ENCODE assay signal across 9 cellular contexts in the genomic region with DNA sequence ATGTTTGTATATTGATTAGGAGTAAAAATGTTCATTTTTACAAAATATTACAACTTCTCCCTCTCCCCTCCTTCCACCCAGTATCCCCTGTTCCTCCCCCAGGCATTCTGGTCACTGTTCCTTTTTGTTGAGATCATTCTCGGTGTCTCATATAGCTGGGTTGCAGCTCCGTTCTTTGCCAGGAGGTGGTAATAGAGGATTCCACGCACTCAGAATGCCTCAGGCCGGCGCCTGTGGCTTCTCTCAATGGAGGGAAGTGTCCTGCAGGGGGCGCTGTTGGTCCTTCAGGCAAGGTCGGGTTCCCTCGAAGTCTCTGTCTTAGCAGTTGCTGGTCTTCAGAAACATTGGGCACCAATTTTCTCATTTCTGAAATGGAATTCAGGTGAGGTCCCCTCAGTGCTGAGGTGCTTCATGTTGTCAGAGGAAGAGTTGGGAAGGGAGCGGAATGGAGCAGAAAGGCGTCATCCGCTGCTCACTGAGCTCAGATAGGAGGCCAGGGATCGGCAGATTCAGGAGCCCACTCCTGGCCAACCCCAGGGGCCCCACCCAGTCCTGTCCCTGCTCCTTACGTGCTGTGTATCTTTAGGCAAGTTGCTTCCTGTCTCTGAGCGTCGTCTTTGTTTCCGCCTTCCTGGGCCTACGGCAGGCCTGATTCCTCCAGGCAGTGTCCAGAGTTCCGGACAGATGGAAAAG. TPM values are rescaled to one million over a fixed set of nuclear protein-coding genes. Genes with fewer than 3 reads are reported as not detected.
DNase-seq lines count a peak whose midpoint lies in the region; ATAC-seq and TF ChIP-seq lines count a peak whose summit lies in the region.
"Had no signal": no experiment of that assay in that cellular context is flagged by ENCODE, and none has a peak within 500 bp of the region (broad histone marks: within the 10 kb centered on the region; RNA-seq: fewer than 3 reads in every experiment).

No MANE protein-coding gene starts in this region.

- H3K4me1 ChIP-seq in osteoblast (ENCODE audit: insufficient read depth, low read length) = no peaks in the 10 kb centered on the region

- DNase-seq in AG04449 (ENCODE audit: low read depth, low spot score) (no peak), H4 (ENCODE audit: low spot score) (peak; percentile 58), dorsolateral prefrontal cortex (peak in 1 of 10 donors; percentile 77), osteoblast (ENCODE audit: insufficient read length, low spot score, missing footprints) (no peak), DMS79 (lab: John Stamatoyannopoulos, UW) (no peak), HuH-7 (ENCODE audit: low spot score) (no peak)
- peak; percentile 37 for DNase-seq in T-helper 2 cell treated with Interferon-gamma antibody and Interleukin-4, amounts not matched to agents 5 μg/mL and 100 μg/mL, for 36 hours (ENCODE audit: low spot score)

- H3K27me3 ChIP-seq in dorsolateral prefrontal cortex (peaks cover 0 to 45% (median 5%) of the 10 kb centered on the region in 45 donors), osteoblast (ENCODE audit: insufficient read depth, low read length) (peaks cover 25% of the 10 kb centered on the region)

- H3K36me3 ChIP-seq in osteoblast (ENCODE audit: insufficient read depth, low read length) = no peaks in the 10 kb centered on the region

- H3K4me3 ChIP-seq in AG04449 (ENCODE audit: low read depth, low read length) (no peak overlapping the region), dorsolateral prefrontal cortex (no peak overlapping the region), osteoblast (ENCODE audit: insufficient read depth, low read length) (no peak overlapping the region)

- H3K27ac ChIP-seq in dorsolateral prefrontal cortex (peak overlapping the region in 20 of 59 donors; percentile 2 to 82 (median 28)), osteoblast (ENCODE audit: low read depth, low read length) (no peak overlapping the region)
- H3K27ac ChIP-seq: epithelial cell of prostate had no signal

- CTCF ChIA-PET in AG04449 (lab: Yijun Ruan, JAX) = interaction anchor here (1.3 kb wide), 1 partner anchor 24 kb away, joined by 3 read pairs; a partner anchor contains a TSS

- H3K4me1 Mint-ChIP-seq in T-helper 2 cell treated with Interferon-gamma antibody and Interleukin-4, amounts not matched to agents 5 μg/mL and 100 μg/mL, for 36 hours (ENCODE audit: low read depth) = peaks cover 7% of the 10 kb centered on the region

- peaks cover 26% of the 10 kb centered on the region for H3K36me3 Mint-ChIP-seq in T-helper 2 cell treated with Interferon-gamma antibody and Interleukin-4, amounts not matched to agents 5 μg/mL and 100 μg/mL, for 36 hours (ENCODE audit: low read depth)

- no peak overlapping the region for H3K4me2 ChIP-seq in osteoblast (ENCODE audit: insufficient read depth, low read length)

- no peaks in the 10 kb centered on the region for H3K9me3 ChIP-seq in osteoblast (ENCODE audit: low read depth, low read length)

- no peaks in the 10 kb centered on the region for H3K79me2 ChIP-seq in osteoblast (ENCODE audit: insufficient read depth, low read length)

- peaks cover 12% of the 10 kb centered on the region for H3K9me3 Mint-ChIP-seq in T-helper 2 cell treated with Interferon-gamma antibody and Interleukin-4, amounts not matched to agents 5 μg/mL and 100 μg/mL, for 36 hours

- no peak overlapping the region for H2AFZ ChIP-seq in osteoblast (ENCODE audit: low read length)

- no peak overlapping the region for H3K27ac Mint-ChIP-seq in T-helper 2 cell treated with Interferon-gamma antibody and Interleukin-4, amounts not matched to agents 5 μg/mL and 100 μg/mL, for 36 hours

- POLR2A ChIA-PET in AG04449 (lab: Yijun Ruan, JAX) = no interaction called here

- no peak overlapping the region for H3K4me3 Mint-ChIP-seq in T-helper 2 cell treated with Interferon-gamma antibody and Interleukin-4, amounts not matched to agents 5 μg/mL and 100 μg/mL, for 36 hours

- intact Hi-C loops in dorsolateral prefrontal cortex (cut with DNase I) = no loop called here

- no peak for ATAC-seq in GM21447 (IDR thresholded peaks at IDR 0.05; ENCODE audit: unreplicated experiment)

- peaks cover 7% of the 10 kb centered on the region for H3K27me3 Mint-ChIP-seq in T-helper 2 cell treated with Interferon-gamma antibody and Interleukin-4, amounts not matched to agents 5 μg/mL and 100 μg/mL, for 36 hours (ENCODE audit: low read depth)

- H4K20me1 ChIP-seq in osteoblast (ENCODE audit: insufficient read depth, low read length) = peaks cover 9% of the 10 kb centered on the region

- TF ChIP-seq CTCF in AG04449 (IDR thresholded peaks at IDR 0.05; ENCODE audit: insufficient read depth, low read length, missing control alignments) = peak; percentile 37
- TF ChIP-seq CTCF in dorsolateral prefrontal cortex (IDR thresholded peaks at IDR 0.05 in 54 of 56, conservative IDR thresholded peaks at IDR 0.05 in 2 of 56; ENCODE audit: low read depth in 1 of 56, partially characterized antibody in 56 of 56) = peak in 49 of 56 donors; percentile 15 to 73 (median 41)
- TF ChIP-seq CTCF in osteoblast (IDR thresholded peaks at IDR 0.05; ENCODE audit: extremely low read depth, low read depth, low read length) = peak; percentile 50

RNA-seq across cellular contexts. Expression of a gene that starts 10.3 kb away (rescaled TPM):
- total RNA-seq in H4 (2014; rRNA removed; shearing (Covaris generic)) = 2.9 and 8.6 TPM in 2 replicates
- total RNA-seq in dorsolateral prefrontal cortex (10 to 100 TPM in 28 of 120 experiments, 1 to 10 TPM in 92; 3.2 to 14.9 (median 8.0) TPM), osteoblast (0.29 and 0.36 TPM in 2 replicates)

RNA-seq across cellular contexts. Expression of a gene that starts 10.7 kb away (rescaled TPM):
- 94.2 and 144 TPM in 2 replicates for total RNA-seq in H4 (2014; rRNA removed; shearing (Covaris generic))
- 100 to 1,000 TPM in 14 of 120 experiments, 10 to 100 TPM in 106; 54.6 to 147 (median 79.1) TPM for total RNA-seq in dorsolateral prefrontal cortex
- total RNA-seq in osteoblast = 47.1 and 56.5 TPM in 2 replicates

RNA-seq across cellular contexts. Expression of a gene that starts 24.0 kb away (rescaled TPM):
- total RNA-seq in H4 (2014; rRNA removed; shearing (Covaris generic)) = 28.7 and 60.6 TPM in 2 replicates
- total RNA-seq in dorsolateral prefrontal cortex = 10 to 100 TPM; 24.9 to 75.5 (median 41.2) TPM
- total RNA-seq in osteoblast = 19.4 and 22.8 TPM in 2 replicates

RNA-seq across cellular contexts. Expression of a gene that starts 26.7 kb away (rescaled TPM):
- not detected in 2 replicates for total RNA-seq in H4 (2014; rRNA removed; shearing (Covaris generic))
- total RNA-seq in dorsolateral prefrontal cortex (10 to 100 TPM; 16.5 to 62.5 (median 34.2) TPM), osteoblast (not detected in 2 replicates)

RNA-seq across cellular contexts. Expression of a gene that starts 54.3 kb away (rescaled TPM):
- not detected in 2 replicates for total RNA-seq in H4 (2014; rRNA removed; shearing (Covaris generic))
- 1 to 10 TPM in 27 of 120 experiments, under 1 TPM in 68, not detected in 25; 0.11 to 3.3 (median 0.65) TPM for total RNA-seq in dorsolateral prefrontal cortex
- not detected in 2 replicates for total RNA-seq in osteoblast

Comparison
In these comparisons a context has a peak if more than half of its experiments do, and no peak if none do; other contexts are left out.
1. DNase-seq: peak in H4 (single experiment) and T-helper 2 cell treated with Interferon-gamma antibody and Interleukin-4, amounts not matched to agents 5 μg/mL and 100 μg/mL, for 36 hours (single experiment); none in AG04449 (single experiment), osteoblast (single experiment), DMS79 (single experiment) and HuH-7 (single experiment).
2. Peak in every context shown above with its lines, with median percentiles within 50 percentile points of each other: CTCF ChIP-seq.